18 cellular contexts compared by ENCODE assay signal in the genomic region with DNA sequence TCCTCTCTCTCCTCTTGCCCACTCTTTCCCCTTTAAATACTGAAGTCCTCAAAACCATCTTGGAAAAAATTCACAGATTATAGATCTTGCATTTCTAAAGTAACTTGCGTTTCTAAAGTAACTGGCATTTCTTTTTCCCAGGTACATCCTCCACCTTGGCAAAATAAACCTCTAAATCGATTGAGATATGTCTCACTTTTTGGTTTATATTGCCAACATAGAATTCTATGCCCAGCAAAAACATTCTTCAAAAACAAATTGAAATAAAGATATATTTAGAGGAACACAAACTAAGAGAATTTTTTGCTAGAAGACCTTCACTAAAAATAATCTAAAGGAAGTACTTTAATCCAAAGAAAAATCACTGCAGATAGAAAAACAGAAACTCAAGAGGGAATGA.
DNase-seq lines count a peak whose midpoint lies in the region; ATAC-seq and TF ChIP-seq lines count a peak whose summit lies in the region.
"Had no signal": no experiment of that assay in that cellular context is flagged by ENCODE, and none has a peak within 500 bp of the region (broad histone marks: within the 10 kb centered on the region; RNA-seq: fewer than 3 reads in every experiment).

No MANE protein-coding gene starts in this region.

- H3K27me3 Mint-ChIP-seq in endodermal cell (ENCODE audit: insufficient read depth): no peaks in the 10 kb centered on the region
- H3K27me3 Mint-ChIP-seq: CD4-positive, alpha-beta T cell had no signal

- no peak overlapping the region for H3K27ac Mint-ChIP-seq in endodermal cell
- H3K27ac Mint-ChIP-seq: B cell; CD4-positive, alpha-beta T cell; CD8-positive, alpha-beta T cell had no signal

- ATAC-seq in GM18873 (IDR thresholded peaks at IDR 0.05; ENCODE audit: low FRiP score, unreplicated experiment): no peak
- ATAC-seq: A549; CD8-positive, alpha-beta T cell had no signal

- peaks cover 40% of the 10 kb centered on the region for H3K4me1 Mint-ChIP-seq in endodermal cell
- H3K4me1 Mint-ChIP-seq: B cell had no signal

- TF ChIP-seq CTCF in HEK293 (tag by site-specific recombination; IDR thresholded peaks at IDR 0.05) (no peak), endodermal cell (conservative IDR thresholded peaks at IDR 0.05) (no peak)

- no peak overlapping the region for H3K27ac ChIP-seq in HEK293 (ENCODE audit: extremely low read depth, low read depth, low read length)
- no peak overlapping the region for H3K27ac ChIP-seq in endodermal cell (ENCODE audit: low read depth, low read length)
- H3K27ac ChIP-seq: 22Rv1; A549; BLaER1 treated with 17β-estradiol and CSF1 and Interleukin-3, amounts not matched to agents 10 nM and 100 nM; C4-2B had no signal

- DNase-seq in amniotic epithelial cell (ENCODE audit: low read depth) (peak; percentile 7), endodermal cell (no peak), cerebellar cortex (ENCODE audit: low spot score) (no peak)
- DNase-seq in activated T-cell treated with anti-CD3 and anti-CD28 coated beads, Interleukin-2, amount 50 U/mL, for 48 hours: no peak
- DNase-seq: AML-193; Caco-2; Calu3; CD4-positive, alpha-beta T cell; CD8-positive, alpha-beta T cell; DMS79 treated with DMSO at 0.1 percent for 48 hours; GF-D8 had no signal

- CTCF ChIA-PET in HEK293 (lab: Yijun Ruan, JAX): no interaction called here

- H3K27me3 ChIP-seq in endodermal cell (ENCODE audit: control insufficient read depth, insufficient read depth, low read length, poor library complexity, severe bottlenecking): no peaks in the 10 kb centered on the region
- H3K27me3 ChIP-seq: BLaER1 treated with 17β-estradiol and CSF1 and Interleukin-3, amounts not matched to agents 10 nM and 100 nM had no signal

- no peaks in the 10 kb centered on the region for H3K36me3 Mint-ChIP-seq in endodermal cell (ENCODE audit: low read depth)

- H3K4me1 ChIP-seq in HEK293 (ENCODE audit: control insufficient read depth, insufficient read depth, low read length) (no peaks in the 10 kb centered on the region), endodermal cell (ENCODE audit: control insufficient read depth, insufficient read depth, low read length) (peaks cover 12% of the 10 kb centered on the region)
- H3K4me1 ChIP-seq: Caco-2 had no signal

- H3K4me3 Mint-ChIP-seq in endodermal cell: no peak overlapping the region
- H3K4me3 Mint-ChIP-seq: B cell; CD4-positive, alpha-beta T cell; CD8-positive, alpha-beta T cell had no signal

- peaks cover 11% of the 10 kb centered on the region for H3K9me3 Mint-ChIP-seq in endodermal cell

- 80 to 93% methylated on average over 2 of the region's 2 CpGs for WGBS in endodermal cell (ENCODE audit: insufficient coverage in 1 of 2, insufficient read length in 1 of 2), 2 experiments

- H3K36me3 ChIP-seq in HEK293 (ENCODE audit: control insufficient read depth in 2 of 2, insufficient read depth in 1 of 2, low read length in 2 of 2): no peaks in the 10 kb centered on the region
- no peaks in the 10 kb centered on the region for H3K36me3 ChIP-seq in endodermal cell (ENCODE audit: control insufficient read depth, insufficient read depth, low read length)
- H3K36me3 ChIP-seq: BLaER1 treated with 17β-estradiol and CSF1 and Interleukin-3, amounts not matched to agents 10 nM and 100 nM had no signal

- H3K4me3 ChIP-seq in HEK293 (ENCODE audit: low read depth, low read length) (no peak overlapping the region), endodermal cell (ENCODE audit: low read length) (peak overlapping the region; percentile 10)
- H3K4me3 ChIP-seq: A549; BLaER1 treated with 17β-estradiol and CSF1 and Interleukin-3, amounts not matched to agents 10 nM and 100 nM had no signal

- POLR2A ChIA-PET in HEK293 (lab: Yijun Ruan, JAX): no interaction called here

- no peak overlapping the region for H3K9ac ChIP-seq in endodermal cell (ENCODE audit: extremely low read depth, low read length, poor library complexity, severe bottlenecking)
- H3K9ac ChIP-seq: BLaER1 treated with 17β-estradiol and CSF1 and Interleukin-3, amounts not matched to agents 10 nM and 100 nM had no signal

- H3K9me3 ChIP-seq in HEK293 (ENCODE audit: control insufficient read depth, insufficient read depth, low read depth, low read length) (no peaks in the 10 kb centered on the region), endodermal cell (ENCODE audit: control insufficient read depth, low read length) (peaks cover 17% of the 10 kb centered on the region)
- H3K9me3 ChIP-seq: A549, Caco-2 had no signal

TF ChIP-seq in HEK293, 187 proteins besides CTCF, POLR2A, EP300 and RAD21:
- peak; percentile 94 for TF ChIP-seq SETDB1 (IDR thresholded peaks at IDR 0.05; ENCODE audit: insufficient read length, low read length)
- TF ChIP-seq ZNF416 (tag by site-specific recombination; IDR thresholded peaks at IDR 0.05): no peak
- no peak for TF ChIP-seq ZNF114 (tag by site-specific recombination; IDR thresholded peaks at IDR 0.05)
- no peak for TF ChIP-seq ZNF510 (tag by site-specific recombination; IDR thresholded peaks at IDR 0.05; ENCODE audit: insufficient replicate concordance)
- no peak for TF ChIP-seq ZNF549 (tag by site-specific recombination; IDR thresholded peaks at IDR 0.05)
- no peak for TF ChIP-seq ZNF621 (tag by site-specific recombination; IDR thresholded peaks at IDR 0.05)
- no peak for TF ChIP-seq ZNF169 (tag by site-specific recombination; IDR thresholded peaks at IDR 0.05)
- no peak for TF ChIP-seq ZNF707 (tag by site-specific recombination; IDR thresholded peaks at IDR 0.05)
- no peak for TF ChIP-seq ZNF16 (tag by site-specific recombination; IDR thresholded peaks at IDR 0.05; ENCODE audit: low read depth)
